ENCODE assay signal across 19 cellular contexts in genomic region chr3:139226731-139227130, GRCh38.
"Had no signal": no experiment of that assay in that cellular context is flagged by ENCODE, and none has a peak within 500 bp of the region (broad histone marks: within the 10 kb centered on the region; RNA-seq: fewer than 3 reads in every experiment).

No MANE protein-coding gene starts in this region.

- H3K27me3 Mint-ChIP-seq: dendritic cell treated with granulocyte-macrophage colony-stimulating factor and Interleukin-4, amounts not matched to agents 40 ng/mL and 50 ng/mL, for 4 days; stimulated activated memory B cell treated with anti-CD40 and anti-IgM and Interleukin-4, amounts not matched to agents 10 μg/mL and 1 μg/mL and 100 μg/mL, for 72 hours had no signal

- H3K9me3 Mint-ChIP-seq: dendritic cell treated with granulocyte-macrophage colony-stimulating factor and Interleukin-4, amounts not matched to agents 40 ng/mL and 50 ng/mL, for 4 days; naive thymus-derived CD4-positive, alpha-beta T cell; neural crest cell; stimulated activated memory B cell treated with anti-CD40 and anti-IgM and Interleukin-4, amounts not matched to agents 10 μg/mL and 1 μg/mL and 100 μg/mL, for 72 hours had no signal

- H3K9me3 ChIP-seq: heart right ventricle, prostate gland, stomach, transverse colon had no signal

- ATAC-seq: activated CD4-positive, CD25-positive, alpha-beta regulatory T cell treated with anti-CD3 and anti-CD28 coated beads, Interleukin-2, amount 50 U/mL, for 24 hours; naive thymus-derived CD4-positive, alpha-beta T cell; sciatic nerve; stimulated activated memory B cell treated with anti-CD40 and anti-IgM and Interleukin-4, amounts not matched to agents 10 μg/mL and 1 μg/mL and 100 μg/mL, for 72 hours had no signal

- H3K4me3 Mint-ChIP-seq: activated naive CD8-positive, alpha-beta T cell; dendritic cell treated with granulocyte-macrophage colony-stimulating factor and Interleukin-4, amounts not matched to agents 40 ng/mL and 50 ng/mL, for 4 days; naive thymus-derived CD4-positive, alpha-beta T cell; neural crest cell; stimulated activated memory B cell treated with anti-CD40 and anti-IgM and Interleukin-4, amounts not matched to agents 10 μg/mL and 1 μg/mL and 100 μg/mL, for 72 hours had no signal

- H3K4me1 ChIP-seq: prostate gland, transverse colon had no signal

- H3K27me3 ChIP-seq: transverse colon had no signal

- DNase-seq: activated CD4-positive, alpha-beta T cell treated with anti-CD3 and anti-CD28 coated beads, Interleukin-2, amount 50 U/mL, for 1 hour; activated T-cell treated with anti-CD3 and anti-CD28 coated beads, Interleukin-2, amount 50 U/mL, for 1 hour; effector CD4-positive, alpha-beta T cell; foreskin fibroblast; naive thymus-derived CD4-positive, alpha-beta T cell; small intestine; stimulated activated CD4-positive, alpha-beta T cell treated with anti-CD3 and anti-CD28 coated beads, Interleukin-2, amount 100 ng/mL, for 24 hours; transverse colon had no signal

- H3K36me3 ChIP-seq: heart right ventricle, prostate gland, stomach, transverse colon had no signal

- H3K4me1 Mint-ChIP-seq: naive thymus-derived CD4-positive, alpha-beta T cell; stimulated activated memory B cell treated with anti-CD40 and anti-IgM and Interleukin-4, amounts not matched to agents 10 μg/mL and 1 μg/mL and 100 μg/mL, for 72 hours had no signal

- H3K36me3 Mint-ChIP-seq: activated naive CD8-positive, alpha-beta T cell; naive thymus-derived CD4-positive, alpha-beta T cell; stimulated activated memory B cell treated with anti-CD40 and anti-IgM and Interleukin-4, amounts not matched to agents 10 μg/mL and 1 μg/mL and 100 μg/mL, for 72 hours had no signal

- H3K27ac ChIP-seq: prostate gland, stomach, transverse colon, VCaP had no signal

- H3K4me3 ChIP-seq: heart right ventricle, lung, prostate gland, stomach, transverse colon had no signal

- H3K27ac Mint-ChIP-seq: activated naive CD8-positive, alpha-beta T cell; dendritic cell treated with granulocyte-macrophage colony-stimulating factor and Interleukin-4, amounts not matched to agents 40 ng/mL and 50 ng/mL, for 4 days; naive thymus-derived CD4-positive, alpha-beta T cell; stimulated activated memory B cell treated with anti-CD40 and anti-IgM and Interleukin-4, amounts not matched to agents 10 μg/mL and 1 μg/mL and 100 μg/mL, for 72 hours had no signal
